ENCODE assay signal across 30 cellular contexts in the genomic region with DNA sequence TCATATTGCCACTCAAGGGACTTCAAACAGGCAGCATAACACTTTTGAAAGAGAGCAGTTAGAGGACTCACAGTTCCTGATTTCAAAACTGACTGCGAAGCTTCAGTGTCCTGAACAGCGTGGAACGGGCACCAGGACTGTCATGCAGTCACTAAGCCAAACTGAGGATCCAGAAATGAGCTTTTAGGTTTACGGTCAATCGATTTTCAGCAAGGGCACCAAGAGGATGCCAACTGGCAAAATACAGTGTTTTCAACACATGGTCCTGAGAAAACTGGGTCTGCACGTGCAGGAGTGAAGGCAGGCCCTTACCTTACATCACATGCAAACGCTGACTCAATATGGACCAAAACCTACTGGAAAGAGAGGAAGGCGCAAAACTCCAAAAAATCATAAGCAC.
"Had no signal": no experiment of that assay in that cellular context is flagged by ENCODE, and none has a peak within 500 bp of the region (broad histone marks: within the 10 kb centered on the region; RNA-seq: fewer than 3 reads in every experiment).

No MANE protein-coding gene starts in this region.

- H3K4me3 ChIP-seq: adrenal gland, body of pancreas, hepatocyte, pancreas, prostate gland, sigmoid colon, thyroid gland, upper lobe of right lung had no signal

- H3K36me3 Mint-ChIP-seq: activated naive CD8-positive, alpha-beta T cell treated with anti-CD3 and anti-CD28 coated beads for 36 hours; naive B cell had no signal

- H3K9me3 Mint-ChIP-seq: activated naive CD4-positive, alpha-beta T cell treated with anti-CD3 and anti-CD28 coated beads for 36 hours; activated naive CD8-positive, alpha-beta T cell treated with anti-CD3 and anti-CD28 coated beads for 36 hours; naive B cell; stimulated activated effector memory CD8-positive, alpha-beta T cell treated with anti-CD3 and anti-CD28 coated beads, Interleukin-12 subunit alpha, Interleukin-12 subunit beta, amount 100 ng/mL, for 72 hours; stimulated activated naive CD8-positive, alpha-beta T cell treated with anti-CD3 and anti-CD28 coated beads, Interleukin-15, amount 100 ng/mL, for 72 hours had no signal

- H3K36me3 ChIP-seq: adrenal gland, pancreas, prostate gland, sigmoid colon, thyroid gland had no signal

- H3K4me1 ChIP-seq: prostate gland, upper lobe of right lung had no signal

- H3K27ac Mint-ChIP-seq: activated naive CD4-positive, alpha-beta T cell treated with anti-CD3 and anti-CD28 coated beads for 36 hours; activated naive CD8-positive, alpha-beta T cell treated with anti-CD3 and anti-CD28 coated beads for 36 hours; stimulated activated naive CD8-positive, alpha-beta T cell treated with anti-CD3 and anti-CD28 coated beads, Interleukin-15, amount 100 ng/mL, for 72 hours had no signal

- H3K4me3 Mint-ChIP-seq: activated naive CD4-positive, alpha-beta T cell treated with anti-CD3 and anti-CD28 coated beads for 36 hours; activated naive CD8-positive, alpha-beta T cell treated with anti-CD3 and anti-CD28 coated beads for 36 hours; naive B cell; stimulated activated effector memory CD8-positive, alpha-beta T cell treated with anti-CD3 and anti-CD28 coated beads, Interleukin-12 subunit alpha, Interleukin-12 subunit beta, amount 100 ng/mL, for 72 hours; stimulated activated naive CD8-positive, alpha-beta T cell treated with anti-CD3 and anti-CD28 coated beads, Interleukin-15, amount 100 ng/mL, for 72 hours had no signal

- H3K9me3 ChIP-seq: adrenal gland, body of pancreas, pancreas, prostate gland, sigmoid colon, thyroid gland, upper lobe of right lung had no signal

- DNase-seq: activated CD4-positive, alpha-beta T cell treated with anti-CD3 and anti-CD28 coated beads for 4 hours; activated CD4-positive, alpha-beta T cell treated with anti-CD3 and anti-CD28 coated beads, Interleukin-2, amount 50 U/mL, for 4 hours; activated CD4-positive, CD25-positive, alpha-beta regulatory T cell; activated effector memory CD4-positive, alpha-beta T cell treated with anti-CD3 and anti-CD28 coated beads, Interleukin-2, amount 50 U/mL, for 16 hours; activated naive CD4-positive, alpha-beta T cell treated with anti-CD3 and anti-CD28 coated beads for 36 hours; activated naive CD8-positive, alpha-beta T cell treated with anti-CD3 and anti-CD28 coated beads for 36 hours; activated T-cell treated with anti-CD3 and anti-CD28 coated beads for 4 hours; adrenal gland; aorta; dermis blood vessel endothelial cell; effector CD8-positive, alpha-beta T cell; glutamatergic neuron; islet precursor cell; left ventricle myocardium superior; mammary epithelial cell; naive B cell; nucleus accumbens; retina; sigmoid colon; small intestine; stimulated activated CD4-positive, alpha-beta T cell treated with anti-CD3 and anti-CD28 coated beads, Interleukin-4, amount 100 ng/mL, for 24 hours; stimulated activated naive CD8-positive, alpha-beta T cell treated with anti-CD3 and anti-CD28 coated beads, Interleukin-15, amount 100 ng/mL, for 72 hours; thyroid gland; upper lobe of right lung had no signal

- H3K27me3 Mint-ChIP-seq: activated naive CD8-positive, alpha-beta T cell treated with anti-CD3 and anti-CD28 coated beads for 36 hours; naive B cell; stimulated activated naive CD8-positive, alpha-beta T cell treated with anti-CD3 and anti-CD28 coated beads, Interleukin-15, amount 100 ng/mL, for 72 hours had no signal

- H3K27ac ChIP-seq: adrenal gland, epithelial cell of prostate, hepatocyte, pancreas, prostate gland, sigmoid colon, thyroid gland, upper lobe of right lung had no signal

- ATAC-seq: body of pancreas; left ventricle myocardium superior; stimulated activated effector memory CD8-positive, alpha-beta T cell treated with anti-CD3 and anti-CD28 coated beads, Interleukin-12 subunit alpha, Interleukin-12 subunit beta, amount 100 ng/mL, for 72 hours; stimulated activated naive CD8-positive, alpha-beta T cell treated with anti-CD3 and anti-CD28 coated beads, Interleukin-15, amount 100 ng/mL, for 72 hours; upper lobe of right lung had no signal

- H3K27me3 ChIP-seq: adrenal gland, body of pancreas, hepatocyte, pancreas, sigmoid colon, thyroid gland, upper lobe of right lung had no signal
